In genomic region chr10:69287181-69287580, GRCh38 we compare ENCODE assay signal across 22 cellular contexts. TPM values are rescaled to one million over a fixed set of nuclear protein-coding genes. Genes with fewer than 3 reads are reported as not detected.
A peak's percentile ranks its signal among the peaks of the same experiment; 100 is the strongest.
DNase-seq lines count a peak whose midpoint lies in the region; ATAC-seq, FAIRE-seq and TF ChIP-seq lines count a peak whose summit lies in the region.
"Had no signal": no experiment of that assay in that cellular context is flagged by ENCODE, and none has a peak within 500 bp of the region (broad histone marks: within the 10 kb centered on the region; RNA-seq: fewer than 3 reads in every experiment).

No MANE protein-coding gene starts in this region.

- H3K9me1 ChIP-seq in K562 (ENCODE audit: control insufficient read depth, insufficient read depth, low read length), result no peaks in the 10 kb centered on the region

- H3K4me1 Mint-ChIP-seq in stimulated activated effector memory CD8-positive, alpha-beta T cell treated with anti-CD3 and anti-CD28 coated beads, Interleukin-12 subunit alpha, Interleukin-12 subunit beta, amount 100 ng/mL, for 72 hours, result no peaks in the 10 kb centered on the region

- BruUV-seq in K562 (replicated peaks; lab: Mats Ljungman, UMichigan), result no TSS peak

- intact Hi-C loops in K562 (cut with micrococcal nuclease), result no loop called here

- H3K9me3 ChIP-seq in K562 (replicated peaks; ENCODE audit: control insufficient read depth, insufficient read depth, low read depth, low read length), result no peaks in the 10 kb centered on the region

- H2AFZ ChIP-seq in K562 (ENCODE audit: low read depth, low read length), result peak overlapping the region; percentile 37; the same call in 1 of the 2 replicates
- H2AFZ ChIP-seq: GM23248 had no signal

- no peak overlapping the region for H3K4me3 ChIP-seq in K562
- H3K4me3 ChIP-seq: GM23248 had no signal

- no peak for ATAC-seq in K562
- no peak for ATAC-seq in stimulated activated effector memory CD8-positive, alpha-beta T cell treated with anti-CD3 and anti-CD28 coated beads, Interleukin-12 subunit alpha, Interleukin-12 subunit beta, amount 100 ng/mL, for 72 hours
- ATAC-seq in GM21381 (IDR thresholded peaks at IDR 0.05; ENCODE audit: unreplicated experiment), result no peak
- ATAC-seq: CD8-positive, alpha-beta T cell; HepG2 had no signal

- POLR2A ChIA-PET in K562 (lab: Yijun Ruan, JAX), result interaction anchor here (1.0 to 1.5 kb wide), 2 partner anchors 10 to 26 kb away, joined by 3 read pairs; no protein-coding TSS in a partner anchor

- no peaks in the 10 kb centered on the region for H3K27me3 ChIP-seq in K562 (ENCODE audit: control insufficient read depth in 2 of 2, insufficient read depth in 2 of 2, low read length in 2 of 2)

- H3K36me3 ChIP-seq in K562 (ENCODE audit: control insufficient read depth, insufficient read depth, low read length), result no peaks in the 10 kb centered on the region

- no peak for TF ChIP-seq RAD21 in K562 (CRISPR knock-in tag; conservative IDR thresholded peaks at IDR 0.05 in 1 of 2, IDR thresholded peaks at IDR 0.05 in 1 of 2)

- H3K4me3 Mint-ChIP-seq in stimulated activated effector memory CD8-positive, alpha-beta T cell treated with anti-CD3 and anti-CD28 coated beads, Interleukin-12 subunit alpha, Interleukin-12 subunit beta, amount 100 ng/mL, for 72 hours, result no peak overlapping the region
- H3K4me3 Mint-ChIP-seq: CD14-positive monocyte; CD8-positive, alpha-beta T cell had no signal

- peaks cover 0 to 6% of the 10 kb centered on the region in 2 experiments; a peak in 2 of 5 replicates for H3K4me1 ChIP-seq in K562 (replicated peaks in 1 of 2; ENCODE audit: control insufficient read depth in 2 of 2, insufficient read depth in 2 of 2, low read length in 2 of 2)

- no peaks in the 10 kb centered on the region for H3K79me2 ChIP-seq in K562 (ENCODE audit: control insufficient read depth, insufficient read depth, low read length)

- no peak overlapping the region for H3K9ac ChIP-seq in K562 (ENCODE audit: insufficient read depth in 1 of 2, low read depth in 2 of 2, low read length in 2 of 2)
- H3K9ac ChIP-seq: GM23248 had no signal

- no peak for TF ChIP-seq POLR2A in K562 (conservative IDR thresholded peaks at IDR 0.05)

- CTCF ChIA-PET in K562 (lab: Yijun Ruan, JAX; ENCODE audit: low intra/inter-chr PET ratio), result no interaction called here

- in situ Hi-C loops in K562 (cut with MboI), result no loop called here

- no peak for TF ChIP-seq EP300 in K562 (IDR thresholded peaks at IDR 0.05; ENCODE audit: low read length)

- WGBS in K562 (ENCODE audit: insufficient coverage, low coverage, missing lambda C conversion rate), result 41% methylated on average over 4 of the region's 4 CpGs

- H3K9me3 Mint-ChIP-seq in stimulated activated effector memory CD8-positive, alpha-beta T cell treated with anti-CD3 and anti-CD28 coated beads, Interleukin-12 subunit alpha, Interleukin-12 subunit beta, amount 100 ng/mL, for 72 hours, result no peaks in the 10 kb centered on the region
- H3K9me3 Mint-ChIP-seq: CD14-positive monocyte; CD8-positive, alpha-beta T cell had no signal

- FAIRE-seq in K562 (lab: Jason Lieb, UNC), result no peak
- FAIRE-seq: D721Med, G401.6, GM12892, HepG2, HTR-8/SVneo had no signal

- no peak overlapping the region for H3K27ac ChIP-seq in K562 (ENCODE audit: extremely low read depth, low read depth, low read length)
- H3K27ac ChIP-seq: 22Rv1, GM23248 had no signal

- H3K4me2 ChIP-seq in K562 (ENCODE audit: insufficient read depth, low read length), result no peak overlapping the region

- no peak for TF ChIP-seq CTCF in K562 (IDR thresholded peaks at IDR 0.05 in 2 of 3, conservative IDR thresholded peaks at IDR 0.05 in 1 of 3; ENCODE audit: insufficient read depth in 2 of 3, low read depth in 1 of 3, low read length in 3 of 3)

- DNase-seq in NCI-H82 (lab: John Stamatoyannopoulos, UW), result peak; percentile 50
- DNase-seq in NCI-H82 treated with DMSO at 0.1 percent for 48 hours (lab: John Stamatoyannopoulos, UW; ENCODE audit: unreplicated experiment), result no peak
- DNase-seq in NCI-H2227 treated with DMSO at 0.1 percent for 48 hours (lab: John Stamatoyannopoulos, UW), result peak; percentile 19
- no peak for DNase-seq in K562 (ENCODE audit: extremely low read depth in 1 of 4, low spot score in 3 of 4)
- no peak for DNase-seq in stimulated activated effector memory CD8-positive, alpha-beta T cell treated with anti-CD3 and anti-CD28 coated beads, Interleukin-12 subunit alpha, Interleukin-12 subunit beta, amount 100 ng/mL, for 72 hours (ENCODE audit: low spot score in 2 of 2)
- DNase-seq in mucosa of gallbladder (ENCODE audit: low spot score), result no peak
- no peak for DNase-seq in iPS-NIHi11 (ENCODE audit: low spot score)
- DNase-seq: CD8-positive, alpha-beta T cell; COR-L47; DMS153; DMS79 treated with DMSO at 0.1 percent for 48 hours; EL; GM23248; H7 had no signal

- no peaks in the 10 kb centered on the region for H3K36me3 Mint-ChIP-seq in stimulated activated effector memory CD8-positive, alpha-beta T cell treated with anti-CD3 and anti-CD28 coated beads, Interleukin-12 subunit alpha, Interleukin-12 subunit beta, amount 100 ng/mL, for 72 hours
- H3K36me3 Mint-ChIP-seq: CD8-positive, alpha-beta T cell had no signal

- H3K27ac Mint-ChIP-seq in stimulated activated effector memory CD8-positive, alpha-beta T cell treated with anti-CD3 and anti-CD28 coated beads, Interleukin-12 subunit alpha, Interleukin-12 subunit beta, amount 100 ng/mL, for 72 hours, result no peak overlapping the region
- H3K27ac Mint-ChIP-seq: CD14-positive monocyte; CD8-positive, alpha-beta T cell had no signal

- H4K20me1 ChIP-seq in K562 (replicated peaks; ENCODE audit: control insufficient read depth, insufficient read depth, low read length), result no peaks in the 10 kb centered on the region

TF ChIP-seq in K562, 482 proteins besides CTCF, POLR2A, EP300 and RAD21:
- TF ChIP-seq CCAR2 (IDR thresholded peaks at IDR 0.05; ENCODE audit: low read depth, low read length), result no peak

RNA-seq across cellular contexts. Expression of gene HK1, which starts 8.9 kb away (rescaled TPM):
- 146 and 195 TPM in 2 replicates for total RNA-seq in K562 (2011; cell fraction: chromatin; rRNA removed; ENCODE audit: low replicate concordance)
- total RNA-seq in K562 (2011; cell fraction: nucleolus; rRNA removed), result 104 and 109 TPM in 2 replicates
- total RNA-seq in K562 (2011; cell fraction: nucleoplasm; rRNA removed), result 111 and 114 TPM in 2 replicates
- 309 and 365 TPM in 2 replicates for total RNA-seq in K562 (2014; rRNA removed)
- total RNA-seq in K562 (2014; rRNA removed; fragmentation: Illumina TruSeq; extraction: Trizol), result 193 and 203 TPM in 2 replicates
- total RNA-seq in K562 (2015; rRNA removed; fragmentation: Illumina TruSeq; extraction: Trizol), result 186 and 188 TPM in 2 replicates
- 369 and 422 TPM in 2 replicates for total RNA-seq in K562 (2021)
- 133 and 176 TPM in 2 replicates for polyA plus RNA-seq in K562 (2011; rRNA removed)
- 163 and 167 TPM in 2 replicates for polyA plus RNA-seq in K562 (2011; cell fraction: cytosol; rRNA removed)
- polyA plus RNA-seq in K562 (2011; cell fraction: nucleus; rRNA removed), result 84.0 and 115 TPM in 2 replicates
- 265 and 370 TPM in 2 replicates for polyA plus RNA-seq in K562 (2012)
- 423 and 444 TPM in 2 replicates for polyA plus RNA-seq in K562 (2014; fragmentation: Illumina TruSeq; extraction: Trizol)
- polyA plus RNA-seq in K562 (2014; fragmentation: Nextera tagmentation; extraction: Ambion mirVana), result 10 to 100 TPM; 29.2 to 34.6 TPM
- 239 and 256 TPM in 2 replicates for polyA plus RNA-seq in K562 (2014; rRNA removed)
- polyA minus RNA-seq in K562 (2011; rRNA and poly(A)+ RNA removed), result 362 and 462 TPM in 2 replicates
- 160 and 170 TPM in 2 replicates for polyA minus RNA-seq in K562 (2011; cell fraction: cytosol; rRNA and poly(A)+ RNA removed)
- 46.6 and 67.3 TPM in 2 replicates for polyA minus RNA-seq in K562 (2011; cell fraction: nucleus; rRNA and poly(A)+ RNA removed)
- 70.7 TPM for total RNA-seq in mucosa of gallbladder

Comparison
In these comparisons a context has a peak if more than half of its experiments do, and no peak if none do; other contexts are left out.
1. DNase-seq: peak in NCI-H82 (single experiment) and NCI-H2227 treated with DMSO at 0.1 percent for 48 hours (single experiment); none in NCI-H82 treated with DMSO at 0.1 percent for 48 hours (single experiment), K562 (0 of 4), stimulated activated effector memory CD8-positive, alpha-beta T cell treated with anti-CD3 and anti-CD28 coated beads, Interleukin-12 subunit alpha, Interleukin-12 subunit beta, amount 100 ng/mL, for 72 hours (0 of 2), mucosa of gallbladder (single experiment) and iPS-NIHi11 (single experiment).